ENCODE assay signal across 8 cellular contexts in genomic region chr17:50055055-50055425, GRCh38. TPM values are rescaled to one million over a fixed set of nuclear protein-coding genes. Genes with fewer than 3 reads are reported as not detected.
DNase-seq lines count a peak whose midpoint lies in the region; ATAC-seq, FAIRE-seq and TF ChIP-seq lines count a peak whose summit lies in the region.

No MANE protein-coding gene starts in this region.

- H2BK15ac ChIP-seq in H1 (ENCODE audit: low read length): no peak overlapping the region

- H3K27me3 ChIP-seq in HUES6 (ENCODE audit: control insufficient read depth, insufficient read depth, low read length) (peaks cover 18% of the 10 kb centered on the region), H1 (replicated peaks in 1 of 4; ENCODE audit: control insufficient read depth in 3 of 4, extremely low read depth in 1 of 4, insufficient read depth in 3 of 4, low read length in 3 of 4) (peaks cover 0 to 13% (median 11%) of the 10 kb centered on the region in 4 experiments; a peak in 5 of 7 replicates), mononuclear cell (ENCODE audit: insufficient read depth, low read length) (peaks cover 17% of the 10 kb centered on the region), aorta (ENCODE audit: control insufficient read depth in 1 of 2, insufficient read depth in 2 of 2, low read length in 1 of 2) (no peaks in the 10 kb centered on the region)

- no peak overlapping the region for H3K18ac ChIP-seq in H1 (ENCODE audit: extremely low read depth, low read length)

- no peak overlapping the region for H4K91ac ChIP-seq in H1 (replicated peaks; ENCODE audit: insufficient read length, low read length)

- WGBS in H1 (ENCODE audit: extremely low coverage in 1 of 2, insufficient coverage in 1 of 2, insufficient read length in 1 of 2, insufficient replicate concordance in 2 of 2, low coverage in 1 of 2, low lambda C conversion rate in 2 of 2, missing lambda C conversion rate in 1 of 2), 2 experiments: 2% methylated on average over 14 of the region's 14 CpGs; no CpG with 5 or more reads in 1 of the 2 experiments
- 3 to 8% methylated on average over 14 of the region's 14 CpGs for WGBS in aorta, 2 donors

- CTCF ChIA-PET in H1 (lab: Charles Lee; ENCODE audit: partially characterized antibody): interaction anchor here (1.7 to 14.6 kb wide), 8 partner anchors 9 to 38 kb away, joined by 3 to 169 read pairs (median 19); partner anchors contain the start of gene PDK2

- no peak for TF ChIP-seq EP300 in H1 (IDR thresholded peaks at IDR 0.05; ENCODE audit: borderline replicate concordance in 1 of 2, low read depth in 2 of 2, low read length in 2 of 2)

- no peak overlapping the region for H3K56ac ChIP-seq in H1 (replicated peaks; ENCODE audit: insufficient read length, low read depth, low read length)

- intact Hi-C loops in aorta (cut with DNase I): loop anchor here in 1 of 2 donors (2.0 kb wide), 1 partner anchor 24 kb away; no protein-coding TSS in a partner anchor

- no peak overlapping the region for H2AK5ac ChIP-seq in H1 (ENCODE audit: low read depth, low read length)

- H3K79me1 ChIP-seq in H1 (ENCODE audit: low read depth, low read length): no peaks in the 10 kb centered on the region

- H2AFZ ChIP-seq in H1 (ENCODE audit: low read length): peak overlapping the region; percentile 15

- H4K20me1 ChIP-seq in H1 (replicated peaks in 1 of 2; ENCODE audit: control insufficient read depth in 1 of 2, insufficient read depth in 2 of 2, low read length in 2 of 2): no peaks in the 10 kb centered on the region

- H4K5ac ChIP-seq in H1 (ENCODE audit: insufficient read length, low read depth, low read length): peak overlapping the region; percentile 28

- no peak overlapping the region for H4K8ac ChIP-seq in H1 (ENCODE audit: extremely low read depth, insufficient read depth, low read length)

- no peak overlapping the region for H3K23ac ChIP-seq in H1 (ENCODE audit: insufficient read length)

- no peak overlapping the region for H2BK12ac ChIP-seq in H1 (ENCODE audit: low read depth, low read length)

- H3K4ac ChIP-seq in H1 (replicated peaks; ENCODE audit: insufficient read length, low read depth, low read length): no peak overlapping the region

- DNase-seq in Ammon's horn (ENCODE audit: low spot score) (peak; percentile 24), SW 1271 (lab: John Stamatoyannopoulos, UW) (peak; percentile 62 to 74), H1 (ENCODE audit: low read depth in 1 of 2, low spot score in 2 of 2) (peak in 1 of 2 experiments; percentile 79), aorta (no peak), SKM-1 treated with dmso at 0.1 percent for 144 hours (lab: John Stamatoyannopoulos, UW; ENCODE audit: unreplicated experiment) (no peak)

- no peak for TF ChIP-seq RAD21 in H1 (IDR thresholded peaks at IDR 0.05 in 1 of 2, conservative IDR thresholded peaks at IDR 0.05 in 1 of 2; ENCODE audit: low read depth in 2 of 2, low read length in 2 of 2)

- H3K14ac ChIP-seq in H1 (ENCODE audit: insufficient read length): no peak overlapping the region

- no peaks in the 10 kb centered on the region for H3K79me2 ChIP-seq in H1 (ENCODE audit: control insufficient read depth in 1 of 2, insufficient read depth in 2 of 2, low read length in 2 of 2)

- POLR2A ChIA-PET in H1 (lab: Charles Lee; ENCODE audit: partially characterized antibody): interaction anchor here (0.6 to 3.7 kb wide), 8 partner anchors 9 to 1960 kb away, joined by 3 to 23 read pairs (median 8); no protein-coding TSS in a partner anchor

- H3K9me3 ChIP-seq in HUES6 (ENCODE audit: control insufficient read depth, insufficient read depth, low read depth, low read length): no peaks in the 10 kb centered on the region
- no peaks in the 10 kb centered on the region for H3K9me3 ChIP-seq in H1 (ENCODE audit: insufficient read depth in 2 of 2, low read depth in 1 of 2, low read length in 1 of 2)
- no peaks in the 10 kb centered on the region for H3K9me3 ChIP-seq in mononuclear cell (ENCODE audit: low read depth, low read length)
- no peaks in the 10 kb centered on the region for H3K9me3 ChIP-seq in aorta (ENCODE audit: control insufficient read depth, low read length)

- TF ChIP-seq CTCF in H1 (IDR thresholded peaks at IDR 0.05; ENCODE audit: control extremely low read depth in 1 of 3, insufficient read depth in 1 of 3, low read depth in 1 of 3, low read length in 3 of 3): peak in 1 of 3 experiments; percentile 11; a peak in 1 of 4 replicates

- H3K4me1 ChIP-seq in HUES6 (ENCODE audit: control insufficient read depth, insufficient read depth, low read length) (peaks cover 48% of the 10 kb centered on the region), H1 (replicated peaks in 1 of 4; ENCODE audit: control insufficient read depth in 3 of 4, insufficient read depth in 4 of 4, low read length in 3 of 4) (peaks cover 11 to 21% (median 15%) of the 10 kb centered on the region in 4 experiments), mononuclear cell (ENCODE audit: insufficient read depth, low read length) (peaks cover 18% of the 10 kb centered on the region), aorta (ENCODE audit: control insufficient read depth in 1 of 2, insufficient read depth in 2 of 2, low read length in 2 of 2) (peaks cover 3 to 10% of the 10 kb centered on the region in 2 donors)

- H2BK20ac ChIP-seq in H1 (ENCODE audit: low read length): peak overlapping the region; percentile 55; the same call in 1 of the 2 replicates

- no peak overlapping the region for H2BK5ac ChIP-seq in H1 (ENCODE audit: low read depth, low read length)

- FAIRE-seq in H1 (lab: Jason Lieb, UNC): no peak

- H3K27ac ChIP-seq in HUES6 (ENCODE audit: low read depth, low read length) (peak overlapping the region; percentile 1; the same call in 1 of the 2 replicates), H1 (ENCODE audit: low read depth, low read length) (no peak overlapping the region), aorta (ENCODE audit: low read depth in 1 of 2, low read length in 2 of 2) (peak overlapping the region; percentile 18 to 95)

- TF ChIP-seq POLR2A in H1 (IDR thresholded peaks at IDR 0.05; ENCODE audit: control extremely low read depth in 1 of 2, low read depth in 2 of 2, low read length in 2 of 2): peak in 1 of 2 experiments; percentile 55; a peak in 1 of 3 replicates

- peaks cover 15% of the 10 kb centered on the region for H3K23me2 ChIP-seq in H1 (ENCODE audit: low read depth, low read length)

- H3K4me3 ChIP-seq in HUES6 (ENCODE audit: low read depth, low read length): peak overlapping the region; percentile 72
- peak overlapping the region; percentile 37 to 65 (median 58) for H3K4me3 ChIP-seq in H1 (ENCODE audit: extremely low read depth in 1 of 4, insufficient read depth in 2 of 4, low read depth in 3 of 4, low read length in 4 of 4)
- H3K4me3 ChIP-seq in mononuclear cell (ENCODE audit: low read length): peak overlapping the region; percentile 40
- H3K4me3 ChIP-seq in aorta (ENCODE audit: low read length in 2 of 2): peak overlapping the region; percentile 28 to 76

- H2BK120ac ChIP-seq in H1 (replicated peaks; ENCODE audit: low read depth, low read length): no peak overlapping the region

- peak overlapping the region; percentile 70 to 89 for H3K4me2 ChIP-seq in H1 (ENCODE audit: insufficient read depth in 1 of 2, low read depth in 2 of 2, low read length in 2 of 2)

- no peaks in the 10 kb centered on the region for H3K36me3 ChIP-seq in HUES6 (ENCODE audit: control insufficient read depth, insufficient read depth, low read length)
- no peaks in the 10 kb centered on the region for H3K36me3 ChIP-seq in H1 (ENCODE audit: control insufficient read depth in 2 of 4, insufficient read depth in 4 of 4, low read length in 3 of 4)
- no peaks in the 10 kb centered on the region for H3K36me3 ChIP-seq in aorta (ENCODE audit: control insufficient read depth in 1 of 2, insufficient read depth in 2 of 2, low read length in 1 of 2)

- ATAC-seq in aorta (ENCODE audit: low FRiP score): no peak
- no peak for ATAC-seq in GM19351 (IDR thresholded peaks at IDR 0.05; ENCODE audit: unreplicated experiment)

- H3K9ac ChIP-seq in HUES6 (ENCODE audit: low read length) (peak overlapping the region; percentile 51), H1 (replicated peaks in 1 of 4; ENCODE audit: extremely low read depth in 1 of 4, low read depth in 3 of 4, low read length in 3 of 4) (no peak overlapping the region)

TF ChIP-seq in H1, 55 proteins besides CTCF, POLR2A, EP300 and RAD21:
- TF ChIP-seq TAF1 (IDR thresholded peaks at IDR 0.05; ENCODE audit: low read depth, low read length) (peak; percentile 63), SAP30 (IDR thresholded peaks at IDR 0.05; ENCODE audit: insufficient read depth, insufficient replicate concordance, low read length) (peak; percentile 65), PHF8 (conservative IDR thresholded peaks at IDR 0.05; ENCODE audit: low read depth, low read length) (0 out of 2 replicates have a peak, but pooled peaks have one; percentile 30), TBP (IDR thresholded peaks at IDR 0.05; ENCODE audit: low read depth, low read length) (peak; percentile 64), JUN (IDR thresholded peaks at IDR 0.05; ENCODE audit: low read depth, low read length) (no peak), SRF (IDR thresholded peaks at IDR 0.05; ENCODE audit: low read depth, low read length) (no peak)

RNA-seq across cellular contexts. Expression of gene ITGA3, which starts 0.9 kb away (rescaled TPM):
- total RNA-seq in H1 (2021; fragmentation: NEBNext Ultra II Directional; extraction: Animal tissue kit (Norgen Biotek cat#: 25700)): 21.7 and 24.2 TPM in 2 replicates
- polyA plus RNA-seq in H1 (2011; rRNA removed): 24.0 and 34.4 TPM in 2 replicates
- polyA plus RNA-seq in H1 (2011; cell fraction: cytosol; rRNA removed): 23.6 TPM
- 46.6 TPM for polyA plus RNA-seq in H1 (2011; cell fraction: nucleus; rRNA removed)
- polyA plus RNA-seq in H1 (2012, experiment 1 of 2): 22.1 to 30.6 TPM (median 25.9 TPM) in 4 replicates
- 18.4 TPM for polyA plus RNA-seq in H1 (2012, experiment 2 of 2)
- 35.2 TPM for polyA plus RNA-seq in H1 (2013, experiment 1 of 2)
- 29.2 TPM for polyA plus RNA-seq in H1 (2013, experiment 2 of 2)
- 24.6 and 29.1 TPM in 2 replicates for polyA minus RNA-seq in H1 (2011; rRNA and poly(A)+ RNA removed)
- 32.7 TPM for polyA minus RNA-seq in H1 (2011; cell fraction: cytosol; rRNA and poly(A)+ RNA removed)
- 31.4 TPM for polyA minus RNA-seq in H1 (2011; cell fraction: nucleus; rRNA and poly(A)+ RNA removed)
- 1.7 TPM for total RNA-seq in mononuclear cell
- total RNA-seq in aorta: 100 to 1,000 TPM; 113 to 150 TPM
- polyA plus RNA-seq in aorta: 100 to 1,000 TPM in 1 of 2 donors, 10 to 100 TPM in 1; 48.1 to 159 TPM

RNA-seq across cellular contexts. Expression of gene PDK2, which starts 40.1 kb away (rescaled TPM):
- 17.8 and 18.3 TPM in 2 replicates for total RNA-seq in H1 (2021; fragmentation: NEBNext Ultra II Directional; extraction: Animal tissue kit (Norgen Biotek cat#: 25700))
- 121 and 154 TPM in 2 replicates for polyA plus RNA-seq in H1 (2011; rRNA removed)
- polyA plus RNA-seq in H1 (2011; cell fraction: cytosol; rRNA removed): 49.3 TPM
- 74.7 TPM for polyA plus RNA-seq in H1 (2011; cell fraction: nucleus; rRNA removed)
- 14.5 to 28.8 TPM (median 21.8 TPM) in 4 replicates for polyA plus RNA-seq in H1 (2012, experiment 1 of 2)
- 16.0 TPM for polyA plus RNA-seq in H1 (2012, experiment 2 of 2)
- polyA plus RNA-seq in H1 (2013, experiment 1 of 2): 17.4 TPM
- polyA plus RNA-seq in H1 (2013, experiment 2 of 2): 17.7 TPM
- polyA minus RNA-seq in H1 (2011; rRNA and poly(A)+ RNA removed): 63.4 and 70.8 TPM in 2 replicates
- 22.0 TPM for polyA minus RNA-seq in H1 (2011; cell fraction: cytosol; rRNA and poly(A)+ RNA removed)
- 45.0 TPM for polyA minus RNA-seq in H1 (2011; cell fraction: nucleus; rRNA and poly(A)+ RNA removed)
- 10.1 TPM for total RNA-seq in mononuclear cell
- total RNA-seq in aorta: 10 to 100 TPM; 39.4 to 42.8 TPM
- 10 to 100 TPM; 15.0 to 45.8 TPM for polyA plus RNA-seq in aorta

Comparison
In these comparisons a context has a peak if more than half of its experiments do, and no peak if none do; other contexts are left out.
1. DNase-seq: peak in Ammon's horn (single experiment) and SW 1271 (2 of 2); none in aorta (0 of 2) and SKM-1 treated with dmso at 0.1 percent for 144 hours (single experiment).
2. Peak in every context shown above with its lines, with median percentiles within 50 percentile points of each other: H3K4me3 ChIP-seq.